Comparison of ENCODE assay signal across 22 cellular contexts in the genomic region with DNA sequence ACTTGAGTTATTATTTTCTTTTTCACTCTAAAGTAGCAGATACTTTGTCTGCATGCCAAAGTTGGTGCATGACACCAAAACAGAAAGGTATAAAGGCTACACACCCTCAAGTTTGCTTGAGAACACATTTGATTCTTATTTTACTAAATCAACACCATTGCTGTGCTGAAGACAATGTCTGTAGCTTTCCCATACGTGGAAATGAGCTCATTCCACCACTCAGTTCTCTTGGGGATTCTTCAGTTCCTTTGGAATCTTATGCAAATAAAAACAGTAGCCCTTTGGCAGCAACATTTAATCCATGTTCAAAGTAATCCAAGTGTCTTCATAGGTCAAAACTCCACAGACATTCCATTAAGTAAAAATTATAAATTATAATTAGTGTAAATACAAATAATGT.
DNase-seq lines count a peak whose midpoint lies in the region; ATAC-seq lines count a peak whose summit lies in the region.
"Had no signal": no experiment of that assay in that cellular context is flagged by ENCODE, and none has a peak within 500 bp of the region (broad histone marks: within the 10 kb centered on the region; RNA-seq: fewer than 3 reads in every experiment).

No MANE protein-coding gene starts in this region.

- WGBS in GM23248 (ENCODE audit: low coverage in 1 of 2, low lambda C conversion rate in 2 of 2, missing lambda C conversion rate in 2 of 2), 2 experiments: 0 to 4% methylated on average over 1 of the region's 1 CpG

- peaks cover 31% of the 10 kb centered on the region for H3K9me3 Mint-ChIP-seq in activated naive CD8-positive, alpha-beta T cell treated with anti-CD3 and anti-CD28 coated beads, Interleukin-2, amount 50 U/mL, for 24 hours

- H3K4me1 ChIP-seq in GM23248 (ENCODE audit: insufficient read depth): no peaks in the 10 kb centered on the region
- H3K4me1 ChIP-seq: SJCRH30 had no signal

- H3K79me2 ChIP-seq in GM23248 (ENCODE audit: insufficient read depth): no peaks in the 10 kb centered on the region

- no peak overlapping the region for H3K4me3 ChIP-seq in GM23248
- H3K4me3 ChIP-seq: SJCRH30 had no signal

- H3K27ac Mint-ChIP-seq in activated naive CD8-positive, alpha-beta T cell treated with anti-CD3 and anti-CD28 coated beads, Interleukin-2, amount 50 U/mL, for 24 hours: no peak overlapping the region
- H3K27ac Mint-ChIP-seq: CD8-positive, alpha-beta memory T cell had no signal

- in situ Hi-C loops in GM23248 (cut with MboI): no loop called here

- no peak overlapping the region for H3K27ac ChIP-seq in GM23248
- H3K27ac ChIP-seq: C4-2B, SJCRH30 had no signal

- H2AFZ ChIP-seq in GM23248: no peak overlapping the region

- no peak overlapping the region for H3K9ac ChIP-seq in GM23248

- no peak overlapping the region for H3K4me2 ChIP-seq in GM23248 (ENCODE audit: unreplicated experiment)

- H3K27me3 ChIP-seq in GM23248 (replicated peaks; ENCODE audit: insufficient read depth): no peaks in the 10 kb centered on the region
- H3K27me3 ChIP-seq: SJCRH30 had no signal

- H4K20me1 ChIP-seq in GM23248 (ENCODE audit: insufficient read depth): no peaks in the 10 kb centered on the region

- H3K9me2 ChIP-seq in GM23248 (ENCODE audit: insufficient read depth): no peaks in the 10 kb centered on the region

- no peak overlapping the region for H3K4me3 Mint-ChIP-seq in activated naive CD8-positive, alpha-beta T cell treated with anti-CD3 and anti-CD28 coated beads, Interleukin-2, amount 50 U/mL, for 24 hours
- H3K4me3 Mint-ChIP-seq: CD8-positive, alpha-beta memory T cell had no signal

- no peaks in the 10 kb centered on the region for H3K27me3 Mint-ChIP-seq in activated naive CD8-positive, alpha-beta T cell treated with anti-CD3 and anti-CD28 coated beads, Interleukin-2, amount 50 U/mL, for 24 hours
- H3K27me3 Mint-ChIP-seq: CD8-positive, alpha-beta memory T cell had no signal

- no peaks in the 10 kb centered on the region for H3K9me3 ChIP-seq in GM23248 (ENCODE audit: low read depth)

- no peaks in the 10 kb centered on the region for H3K4me1 Mint-ChIP-seq in activated naive CD8-positive, alpha-beta T cell treated with anti-CD3 and anti-CD28 coated beads, Interleukin-2, amount 50 U/mL, for 24 hours
- H3K4me1 Mint-ChIP-seq: CD8-positive, alpha-beta memory T cell had no signal

- no peaks in the 10 kb centered on the region for H3K36me3 ChIP-seq in GM23248 (ENCODE audit: low read depth)
- H3K36me3 ChIP-seq: SJCRH30 had no signal

- no peaks in the 10 kb centered on the region for H3K36me3 Mint-ChIP-seq in activated naive CD8-positive, alpha-beta T cell treated with anti-CD3 and anti-CD28 coated beads, Interleukin-2, amount 50 U/mL, for 24 hours (ENCODE audit: low read depth)
- H3K36me3 Mint-ChIP-seq: CD8-positive, alpha-beta memory T cell had no signal

- DNase-seq in GM23248 (peak; percentile 16), brain pericyte (ENCODE audit: low read depth, low spot score) (peak; percentile 47), hepatic stellate cell (ENCODE audit: low spot score) (peak; percentile 6), smooth muscle cell of the brain vasculature (ENCODE audit: low read depth, low spot score) (peak; percentile 52), GDM1 (lab: John Stamatoyannopoulos, UW) (no peak)
- DNase-seq in activated naive CD8-positive, alpha-beta T cell treated with anti-CD3 and anti-CD28 coated beads, Interleukin-2, amount 50 U/mL, for 24 hours: no peak
- DNase-seq: ACHN; AML-193; Calu3; CD8-positive, alpha-beta memory T cell; DMS153; HCEC 1CT; KG1; NCI-H1092 treated with DMSO at 0.1 percent for 48 hours; NCI-H146; NCI-H2029 treated with DMSO at 0.1 percent for 48 hours; NCI-H226; NCI-H524; OCI-M1; SJCRH30 had no signal

- ATAC-seq in activated naive CD8-positive, alpha-beta T cell treated with anti-CD3 and anti-CD28 coated beads, Interleukin-2, amount 50 U/mL, for 24 hours: no peak
- no peak for ATAC-seq in GM19035 (IDR thresholded peaks at IDR 0.05; ENCODE audit: unreplicated experiment)

- H3F3A ChIP-seq in GM23248 (ENCODE audit: insufficient read depth): no peaks in the 10 kb centered on the region

Comparison
In these comparisons a context has a peak if more than half of its experiments do, and no peak if none do; other contexts are left out.
1. DNase-seq: peak in GM23248 (single experiment), brain pericyte (single experiment), hepatic stellate cell (single experiment) and smooth muscle cell of the brain vasculature (single experiment); none in GDM1 (single experiment) and activated naive CD8-positive, alpha-beta T cell treated with anti-CD3 and anti-CD28 coated beads, Interleukin-2, amount 50 U/mL, for 24 hours (single experiment).